ENCODE assay signal across 9 cellular contexts in the genomic region with DNA sequence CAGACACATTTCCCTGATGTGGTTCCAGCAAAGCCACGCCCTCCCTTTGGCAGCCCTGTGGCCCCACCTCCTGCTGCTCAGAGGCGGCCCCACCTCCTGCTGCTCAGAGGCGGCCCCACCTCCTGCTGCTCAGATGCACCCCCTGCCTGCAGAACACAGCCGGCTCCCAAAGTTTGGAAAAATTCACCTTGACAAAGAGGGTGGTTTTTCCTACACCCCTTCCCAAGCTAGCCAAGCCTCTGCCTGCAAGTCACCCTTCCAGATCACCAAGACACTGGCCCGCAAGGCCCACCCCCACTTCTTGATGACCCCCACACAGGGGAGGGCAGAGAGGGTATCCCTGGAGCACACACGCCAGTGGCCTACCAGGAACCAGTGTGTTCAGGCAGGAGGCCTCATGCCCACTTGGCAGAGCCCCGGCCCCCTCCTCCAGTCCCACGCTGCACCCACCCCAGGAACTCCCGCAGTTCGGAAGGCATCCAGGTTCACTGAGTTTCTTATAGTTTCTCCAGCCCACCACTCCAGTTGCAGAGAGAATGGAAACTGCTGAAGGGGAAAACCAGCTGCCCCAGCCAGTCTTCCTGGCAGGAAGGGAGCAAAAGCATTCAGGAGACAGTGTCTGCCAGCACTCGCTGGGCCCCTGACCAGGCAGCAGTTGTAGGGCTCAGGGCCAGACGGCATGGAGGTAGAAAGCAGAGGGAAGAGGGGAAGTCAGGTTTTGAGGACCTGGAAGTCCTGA. TPM values are rescaled to one million over a fixed set of nuclear protein-coding genes. Genes with fewer than 3 reads are reported as not detected.
DNase-seq lines count a peak whose midpoint lies in the region; ATAC-seq, FAIRE-seq and TF ChIP-seq lines count a peak whose summit lies in the region.
"Had no signal": no experiment of that assay in that cellular context is flagged by ENCODE, and none has a peak within 500 bp of the region (broad histone marks: within the 10 kb centered on the region; RNA-seq: fewer than 3 reads in every experiment).

No MANE protein-coding gene starts in this region.

- TF ChIP-seq POLR2A in tibial nerve (IDR thresholded peaks at IDR 0.05), result no peak

- TF ChIP-seq EP300 in tibial nerve (IDR thresholded peaks at IDR 0.05), result peak; percentile 8 to 13

- FAIRE-seq in frontal cortex (lab: Jason Lieb, UNC), result no peak
- FAIRE-seq: colon had no signal

- H3K27ac ChIP-seq in RWPE1 (peak overlapping the region; percentile 67), tibial nerve (peak overlapping the region in 3 of 4 donors; percentile 14 to 84 (median 66))

- peak; percentile 12 for DNase-seq in DMS 273 treated with DMSO at 0.1 percent for 48 hours (lab: John Stamatoyannopoulos, UW)
- peak; percentile 90 for DNase-seq in RWPE1 (ENCODE audit: low spot score)
- peak; percentile 78 for DNase-seq in activated effector memory CD4-positive, alpha-beta T cell treated with Interleukin-2 at 50 U/mL for 16 hours
- peak; percentile 50 to 74 for DNase-seq in frontal cortex (ENCODE audit: low spot score in 2 of 2)
- DNase-seq in pons (ENCODE audit: low spot score), result peak; percentile 54
- DNase-seq in tibial nerve (ENCODE audit: low spot score in 2 of 2), result peak; percentile 71 to 79
- DNase-seq in SHP77 treated with DMSO at 0.1 percent for 48 hours (lab: John Stamatoyannopoulos, UW), result no peak

- H3K9me3 ChIP-seq in tibial nerve, result no peaks in the 10 kb centered on the region

- ATAC-seq in HG03439 (IDR thresholded peaks at IDR 0.05; ENCODE audit: unreplicated experiment), result peak; percentile 70

- peaks cover 0 to 36% (median 0%) of the 10 kb centered on the region in 3 donors for H3K36me3 ChIP-seq in tibial nerve

- POLR2A ChIA-PET in RWPE1 (lab: Yijun Ruan, JAX; ENCODE audit: low non-redundant PET), result no interaction called here

- no peak overlapping the region for H3K4me3 ChIP-seq in tibial nerve

- peaks cover 0 to 28% of the 10 kb centered on the region in 2 donors for H3K27me3 ChIP-seq in tibial nerve

- H3K4me1 ChIP-seq in tibial nerve, result peaks cover 0 to 36% (median 23%) of the 10 kb centered on the region in 4 donors

- CTCF ChIA-PET in RWPE1 (lab: Yijun Ruan, JAX), result interaction anchor here (0.5 to 1.4 kb wide), 7 partner anchors 14 to 1162 kb away, joined by 3 to 14 read pairs (median 4); no protein-coding TSS in a partner anchor

- TF ChIP-seq CTCF in RWPE1 (conservative IDR thresholded peaks at IDR 0.05; ENCODE audit: low read depth) (peak; percentile 90), tibial nerve (IDR thresholded peaks at IDR 0.05) (peak; percentile 40 to 80 (median 69))

- 39 to 43% methylated on average over 9 to 12 of the region's 12 CpGs for WGBS in tibial nerve, 2 donors

RNA-seq across cellular contexts. Expression of a gene that starts 2.3 kb away (rescaled TPM):
- 4.1 TPM for total RNA-seq in frontal cortex
- 10 to 100 TPM in 3 of 4 donors, 1 to 10 TPM in 1; 4.4 to 27.3 (median 16.2) TPM for total RNA-seq in tibial nerve

RNA-seq across cellular contexts. Expression of a gene that starts 15.6 kb away (rescaled TPM):
- 18.3 TPM for total RNA-seq in frontal cortex
- 100 to 1,000 TPM; 349 to 553 (median 488) TPM for total RNA-seq in tibial nerve

Comparison
In these comparisons a context has a peak if more than half of its experiments do, and no peak if none do; other contexts are left out.
1. RNA of a gene that starts 15.6 kb away (total RNA-seq): 349 to 553 TPM in tibial nerve; 18.3 TPM in frontal cortex (single experiment); every median in the first group is over 10 times any median in the second.